Comparison of ENCODE assay signal across 14 cellular contexts in genomic region chr6:157867981-157868380, GRCh38. TPM values are rescaled to one million over a fixed set of nuclear protein-coding genes. Genes with fewer than 3 reads are reported as not detected.
DNase-seq lines count a peak whose midpoint lies in the region; TF ChIP-seq lines count a peak whose summit lies in the region.
"Had no signal": no experiment of that assay in that cellular context is flagged by ENCODE, and none has a peak within 500 bp of the region (broad histone marks: within the 10 kb centered on the region; RNA-seq: fewer than 3 reads in every experiment).

No MANE protein-coding gene starts in this region.

- H3K27ac ChIP-seq in ACC112 (ENCODE audit: low read depth, low read length) (peak overlapping the region; percentile 39; the same call in 1 of the 2 replicates), prostate gland (no peak overlapping the region)

- H3K4me1 ChIP-seq in ACC112 (ENCODE audit: control insufficient read depth, insufficient read depth, low read length, unreplicated experiment) (peaks cover 21% of the 10 kb centered on the region), adipocyte (ENCODE audit: control insufficient read depth, insufficient read depth, low read length) (peaks cover 31% of the 10 kb centered on the region), prostate gland (replicated peaks) (no peaks in the 10 kb centered on the region)

- H3K9me3 ChIP-seq in adipocyte (ENCODE audit: control insufficient read depth, low read length) (no peaks in the 10 kb centered on the region), prostate gland (no peaks in the 10 kb centered on the region)

- peak; percentile 27 for DNase-seq in NCI-H69 (lab: John Stamatoyannopoulos, UW)
- DNase-seq in adipocyte (ENCODE audit: low read depth): peak; percentile 82
- DNase-seq in fibroblast of peridontal ligament (ENCODE audit: extremely low read depth): peak; percentile 94
- no peak for DNase-seq in activated gamma-delta T cell (lab: John Stamatoyannopoulos, UW)
- no peak for DNase-seq in DMS79 treated with DMSO at 0.1 percent for 48 hours (lab: John Stamatoyannopoulos, UW)
- no peak for DNase-seq in prostate gland (ENCODE audit: low spot score)
- no peak for DNase-seq in mesenteric fat pad (ENCODE audit: low spot score)
- DNase-seq: HCEC 1CT, NCI-H146, NCI-H2081 treated with DMSO at 0.1 percent for 48 hours, NCI-H345, NCI-H526 treated with DMSO at 0.1 percent for 48 hours, Right ventricle myocardium superior had no signal

- intact Hi-C loops in prostate gland (cut with DNase I): no loop called here

- TF ChIP-seq CTCF in prostate gland (IDR thresholded peaks at IDR 0.05): no peak

- no peak overlapping the region for H3K4me3 ChIP-seq in ACC112 (ENCODE audit: low read depth, low read length)
- H3K4me3 ChIP-seq in adipocyte (ENCODE audit: low read length): peak overlapping the region; percentile 12
- no peak overlapping the region for H3K4me3 ChIP-seq in prostate gland

- H3K9ac ChIP-seq in adipocyte (ENCODE audit: low read length): peak overlapping the region; percentile 49

- H2AFZ ChIP-seq in ACC112 (ENCODE audit: low read length, unreplicated experiment): no peak overlapping the region

- peaks cover 38% of the 10 kb centered on the region for H3K79me2 ChIP-seq in ACC112 (ENCODE audit: control insufficient read depth, insufficient read depth, low read length, unreplicated experiment)

- H3K36me3 ChIP-seq in ACC112 (ENCODE audit: insufficient read depth, low read length): peaks cover 3% of the 10 kb centered on the region; the same call in 1 of the 2 replicates
- H3K36me3 ChIP-seq in adipocyte (ENCODE audit: control insufficient read depth, insufficient read depth, low read length, severe bottlenecking): peaks cover 29% of the 10 kb centered on the region
- peaks cover 0 to 5% of the 10 kb centered on the region in 2 donors for H3K36me3 ChIP-seq in prostate gland

- TF ChIP-seq POLR2A in prostate gland (IDR thresholded peaks at IDR 0.05): no peak

- no peaks in the 10 kb centered on the region for H3K27me3 ChIP-seq in ACC112 (ENCODE audit: insufficient read depth, low read length)
- H3K27me3 ChIP-seq in adipocyte (replicated peaks; ENCODE audit: control insufficient read depth, insufficient read depth, low read length): no peaks in the 10 kb centered on the region
- H3K27me3 ChIP-seq in prostate gland (replicated peaks; ENCODE audit: insufficient read depth): no peaks in the 10 kb centered on the region

RNA-seq across cellular contexts. Expression of gene SNX9, which starts 44.9 kb away (rescaled TPM):
- total RNA-seq in prostate gland: 10 to 100 TPM; 39.2 to 40.6 TPM
- 86.9 TPM for total RNA-seq in mesenteric fat pad

Comparison
In these comparisons a context has a peak if more than half of its experiments do, and no peak if none do; other contexts are left out.
1. DNase-seq: peak in NCI-H69 (single experiment), adipocyte (single experiment) and fibroblast of peridontal ligament (single experiment); none in activated gamma-delta T cell (single experiment), DMS79 treated with DMSO at 0.1 percent for 48 hours (single experiment), prostate gland (single experiment) and mesenteric fat pad (single experiment).